ENCODE assay signal across 8 cellular contexts in the genomic region with DNA sequence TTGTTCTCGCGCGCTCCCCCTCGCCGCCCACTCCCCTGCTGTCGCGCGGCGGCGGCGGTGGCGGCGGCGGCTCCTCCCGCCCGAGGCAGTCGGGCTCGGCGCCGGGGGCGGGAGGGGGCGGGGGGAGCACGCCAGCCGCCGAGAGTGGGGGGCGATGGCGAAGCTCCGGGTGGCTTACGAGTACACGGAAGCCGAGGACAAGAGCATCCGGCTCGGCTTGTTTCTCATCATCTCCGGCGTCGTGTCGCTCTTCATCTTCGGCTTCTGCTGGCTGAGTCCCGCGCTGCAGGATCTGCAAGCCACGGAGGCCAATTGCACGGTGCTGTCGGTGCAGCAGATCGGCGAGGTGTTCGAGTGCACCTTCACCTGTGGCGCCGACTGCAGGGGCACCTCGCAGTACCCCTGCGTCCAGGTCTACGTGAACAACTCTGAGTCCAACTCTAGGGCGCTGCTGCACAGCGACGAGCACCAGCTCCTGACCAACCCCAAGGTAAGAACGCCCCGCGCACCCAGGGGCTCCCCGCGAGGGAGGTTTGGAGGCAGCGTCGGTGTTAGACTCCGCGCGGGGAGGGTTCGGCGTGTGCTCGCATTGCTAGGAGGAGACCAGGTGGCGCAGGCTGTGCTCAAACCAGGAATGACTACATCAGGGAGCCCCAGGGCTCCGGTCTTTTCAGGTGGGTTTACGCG. TPM values are rescaled to one million over a fixed set of nuclear protein-coding genes. Genes with fewer than 3 reads are reported as not detected.
DNase-seq lines count a peak whose midpoint lies in the region; ATAC-seq, FAIRE-seq and TF ChIP-seq lines count a peak whose summit lies in the region.

No MANE protein-coding gene starts in this region.

- peak overlapping the region; percentile 90 to 99 (median 95) for H3K4me3 Mint-ChIP-seq in CD8-positive, alpha-beta memory T cell
- peak overlapping the region; percentile 84 for H3K4me3 Mint-ChIP-seq in osteocyte (ENCODE audit: unreplicated experiment)

- H3K9me3 ChIP-seq in CD8-positive, alpha-beta memory T cell (ENCODE audit: low read length) = no peaks in the 10 kb centered on the region
- H3K9me3 ChIP-seq in upper lobe of right lung = no peaks in the 10 kb centered on the region

- peaks cover 0 to 13% of the 10 kb centered on the region in 2 donors for H3K27me3 Mint-ChIP-seq in CD8-positive, alpha-beta memory T cell
- H3K27me3 Mint-ChIP-seq in osteocyte (ENCODE audit: unreplicated experiment) = peaks cover 47% of the 10 kb centered on the region

- FAIRE-seq in frontal cortex (lab: Jason Lieb, UNC) = no peak

- peaks cover 16% of the 10 kb centered on the region for H3K4me1 ChIP-seq in CD8-positive, alpha-beta memory T cell (ENCODE audit: insufficient read depth, low read length)
- H3K4me1 ChIP-seq in upper lobe of right lung = peaks cover 9% of the 10 kb centered on the region

- H3K9me3 Mint-ChIP-seq in CD8-positive, alpha-beta memory T cell = no peaks in the 10 kb centered on the region
- H3K9me3 Mint-ChIP-seq in osteocyte (ENCODE audit: unreplicated experiment) = no peaks in the 10 kb centered on the region

- DNase-seq in CD8-positive, alpha-beta memory T cell = peak; percentile 42 to 77 (median 59)
- peak; percentile 37 to 55 for DNase-seq in SHP77 (lab: John Stamatoyannopoulos, UW)
- peak; percentile 34 for DNase-seq in activated gamma-delta T cell (lab: John Stamatoyannopoulos, UW)
- peak; percentile 24 to 45 for DNase-seq in frontal cortex (ENCODE audit: low spot score in 2 of 2)
- DNase-seq in osteocyte (ENCODE audit: extremely low spot score, unreplicated experiment) = no peak
- DNase-seq in upper lobe of right lung = peak; percentile 67

- POLR2A ChIA-PET in CD8-positive, alpha-beta memory T cell (lab: Charles Lee) = interaction anchor here (0.9 kb wide), 1 partner anchor 17 kb away, joined by 3 read pairs; no protein-coding TSS in a partner anchor

- peak overlapping the region in 7 of 8 donors; percentile 43 to 90 (median 78) for H3K27ac Mint-ChIP-seq in CD8-positive, alpha-beta memory T cell
- H3K27ac Mint-ChIP-seq in osteocyte (ENCODE audit: unreplicated experiment) = no peak overlapping the region

- peaks cover 16 to 23% (median 21%) of the 10 kb centered on the region in 3 donors for H3K4me1 Mint-ChIP-seq in CD8-positive, alpha-beta memory T cell
- H3K4me1 Mint-ChIP-seq in osteocyte (ENCODE audit: unreplicated experiment) = peaks cover 15% of the 10 kb centered on the region

- TF ChIP-seq CTCF in osteocyte (IDR thresholded peaks at IDR 0.05) = no peak
- TF ChIP-seq CTCF in upper lobe of right lung (IDR thresholded peaks at IDR 0.05) = no peak

- intact Hi-C loops in upper lobe of right lung (cut with DNase I) = no loop called here

- peaks cover 0 to 4% (median 0%) of the 10 kb centered on the region in 3 donors for H3K36me3 Mint-ChIP-seq in CD8-positive, alpha-beta memory T cell
- H3K36me3 Mint-ChIP-seq in osteocyte (ENCODE audit: unreplicated experiment) = no peaks in the 10 kb centered on the region

- no peak overlapping the region for H3K27ac ChIP-seq in CD8-positive, alpha-beta memory T cell (ENCODE audit: low read depth, low read length)
- H3K27ac ChIP-seq in upper lobe of right lung = peak overlapping the region; percentile 15

- no peaks in the 10 kb centered on the region for H3K27me3 ChIP-seq in CD8-positive, alpha-beta memory T cell (ENCODE audit: insufficient read depth, low read length, poor library complexity, severe bottlenecking)
- peaks cover 30% of the 10 kb centered on the region for H3K27me3 ChIP-seq in upper lobe of right lung

- H3K4me3 ChIP-seq in CD8-positive, alpha-beta memory T cell (ENCODE audit: low read length) = peak overlapping the region; percentile 87
- peak overlapping the region; percentile 68 for H3K4me3 ChIP-seq in upper lobe of right lung

- CTCF ChIA-PET in CD8-positive, alpha-beta memory T cell (lab: Charles Lee) = interaction anchor here (1.0 kb wide), 1 partner anchor 18 kb away, joined by 3 read pairs; no protein-coding TSS in a partner anchor

- H3K36me3 ChIP-seq in CD8-positive, alpha-beta memory T cell (ENCODE audit: insufficient read depth, low read length) = no peaks in the 10 kb centered on the region
- H3K36me3 ChIP-seq in upper lobe of right lung = no peaks in the 10 kb centered on the region

- ATAC-seq in GM19463 (IDR thresholded peaks at IDR 0.05; ENCODE audit: unreplicated experiment) = peak; percentile 33
- peak; percentile 40 for ATAC-seq in HG03571 (IDR thresholded peaks at IDR 0.05; ENCODE audit: unreplicated experiment)
- peak; percentile 49 for ATAC-seq in upper lobe of right lung

RNA-seq across cellular contexts. Expression of a gene that starts 0.6 kb away (rescaled TPM):
- total RNA-seq in CD8-positive, alpha-beta memory T cell = under 1 TPM; 0.31 to 0.46 TPM
- 0.70 TPM for polyA plus RNA-seq in CD8-positive, alpha-beta memory T cell
- 54.2 TPM for total RNA-seq in frontal cortex
- 1.1 and 1.5 TPM in 2 replicates for total RNA-seq in osteocyte
- total RNA-seq in upper lobe of right lung = 6.0 TPM
